ENCODE assay signal across 2 cellular contexts in genomic region chr2:158823838-158824237, GRCh38.
TF ChIP-seq lines count a peak whose summit lies in the region.

No MANE protein-coding gene starts in this region.

TF ChIP-seq in liver, 16 proteins besides CTCF, POLR2A, EP300 and RAD21 (continued from another document):
- peak; percentile 42 for TF ChIP-seq ZBTB33 (IDR thresholded peaks at IDR 0.05)
- TF ChIP-seq YY1 (IDR thresholded peaks at IDR 0.05): peak; percentile 43
- no peak for TF ChIP-seq FOXA2 (IDR thresholded peaks at IDR 0.05)
- no peak for TF ChIP-seq REST (IDR thresholded peaks at IDR 0.05)
- TF ChIP-seq EGR1 (IDR thresholded peaks at IDR 0.05; ENCODE audit: low read depth in 2 of 2): no peak
- peak; percentile 54 for TF ChIP-seq MAX (IDR thresholded peaks at IDR 0.05)

TF ChIP-seq in HepG2, 621 proteins besides CTCF, POLR2A, EP300 and RAD21 (continued from another document):
- TF ChIP-seq NCOA2 (CRISPR knock-in tag; IDR thresholded peaks at IDR 0.05) (no peak), ZNF292 (CRISPR knock-in tag; IDR thresholded peaks at IDR 0.05; ENCODE audit: borderline replicate concordance, low read depth) (no peak), ZNF597 (CRISPR knock-in tag; IDR thresholded peaks at IDR 0.05) (no peak), ZKSCAN5 (CRISPR knock-in tag; IDR thresholded peaks at IDR 0.05) (no peak), ZNF280D (CRISPR knock-in tag; IDR thresholded peaks at IDR 0.05) (no peak)
